ENCODE assay signal across 20 cellular contexts in genomic region chr12:82474798-82475184, GRCh38.
DNase-seq lines count a peak whose midpoint lies in the region; ATAC-seq and TF ChIP-seq lines count a peak whose summit lies in the region.
"Had no signal": no experiment of that assay in that cellular context is flagged by ENCODE, and none has a peak within 500 bp of the region (broad histone marks: within the 10 kb centered on the region; RNA-seq: fewer than 3 reads in every experiment).

No MANE protein-coding gene starts in this region.

- H3K9me3 Mint-ChIP-seq in stimulated activated naive B cell treated with anti-CD40 and anti-IgM and Interleukin-4, amounts not matched to agents 10 μg/mL and 1 μg/mL and 100 μg/mL, for 72 hours = peaks cover 6 to 11% of the 10 kb centered on the region in 2 donors
- H3K9me3 Mint-ChIP-seq in activated T-helper 2 cell treated with anti-CD3 and anti-CD28 coated beads, Interferon-gamma antibody, Interleukin-2, Interleukin-4, amounts not matched to agents 10 μg/mL and 5 μg/mL and 100 μg/mL, durations not matched to agents 14 hours and 24 hours and 36 hours = peaks cover 10% of the 10 kb centered on the region

- no peaks in the 10 kb centered on the region for H3K9me2 ChIP-seq in Karpas-422 (replicated peaks; ENCODE audit: insufficient read depth, low read length)

- H3K9me3 ChIP-seq in Karpas-422 (ENCODE audit: low read length) = no peaks in the 10 kb centered on the region
- H3K9me3 ChIP-seq in esophagus squamous epithelium = peaks cover 0 to 11% (median 0%) of the 10 kb centered on the region in 3 donors
- H3K9me3 ChIP-seq: BE2C had no signal

- H3K4me1 Mint-ChIP-seq in stimulated activated naive B cell treated with anti-CD40 and anti-IgM and Interleukin-4, amounts not matched to agents 10 μg/mL and 1 μg/mL and 100 μg/mL, for 72 hours = no peaks in the 10 kb centered on the region
- H3K4me1 Mint-ChIP-seq in activated T-helper 2 cell treated with anti-CD3 and anti-CD28 coated beads, Interferon-gamma antibody, Interleukin-2, Interleukin-4, amounts not matched to agents 10 μg/mL and 5 μg/mL and 100 μg/mL, durations not matched to agents 14 hours and 24 hours and 36 hours (ENCODE audit: low read depth) = no peaks in the 10 kb centered on the region

- no peak for TF ChIP-seq POLR2A in esophagus squamous epithelium (IDR thresholded peaks at IDR 0.05)

- H3K9ac ChIP-seq in Karpas-422 (ENCODE audit: low read length) = no peak overlapping the region

- DNase-seq in Karpas-422 (no peak), fibroblast of the aortic adventitia (ENCODE audit: low read depth) (peak; percentile 9), esophagus squamous epithelium (lab: John Stamatoyannopoulos, UW) (no peak), left lobe of liver (ENCODE audit: low spot score) (no peak)
- no peak for DNase-seq in stimulated activated naive B cell treated with anti-CD40 and anti-IgM and Interleukin-4, amounts not matched to agents 10 μg/mL and 1 μg/mL and 100 μg/mL, for 72 hours
- DNase-seq in activated T-helper 2 cell treated with anti-CD3 and anti-CD28 coated beads, Interferon-gamma antibody, Interleukin-2, Interleukin-4, amounts not matched to agents 10 μg/mL and 5 μg/mL and 100 μg/mL, durations not matched to agents 14 hours and 24 hours and 36 hours (ENCODE audit: low spot score) = no peak
- DNase-seq: activated CD4-positive, alpha-beta T cell treated with anti-CD3 and anti-CD28 coated beads for 4 hours; activated T-cell treated with anti-CD3 and anti-CD28 coated beads, Interleukin-2, amount 50 U/mL, for 72 hours; anterior cingulate cortex; BE2C; effector memory CD4-positive, alpha-beta T cell; kidney glomerular epithelial cell; NCI-H2227 treated with DMSO at 0.1 percent for 48 hours; PC-9; retina; stimulated activated CD4-positive, alpha-beta T cell treated with anti-CD3 and anti-CD28 coated beads, Interleukin-4, amount 100 ng/mL, for 24 hours; stimulated activated naive CD4-positive, alpha-beta T cell treated with Interleukin-2 at 50 U/mL for 16 hours had no signal

- H4K20me1 ChIP-seq in Karpas-422 (ENCODE audit: insufficient read depth, low read depth, low read length) = no peaks in the 10 kb centered on the region

- H3K27me3 ChIP-seq in Karpas-422 (ENCODE audit: low read length) = no peaks in the 10 kb centered on the region
- no peaks in the 10 kb centered on the region for H3K27me3 ChIP-seq in esophagus squamous epithelium
- H3K27me3 ChIP-seq: BE2C had no signal

- ATAC-seq in GM18858 (IDR thresholded peaks at IDR 0.05; ENCODE audit: unreplicated experiment) (peak; percentile 17), HG02571 (IDR thresholded peaks at IDR 0.05; ENCODE audit: unreplicated experiment) (peak; percentile 4), left lobe of liver (no peak)
- ATAC-seq in stimulated activated naive B cell treated with anti-CD40 and anti-IgM and Interleukin-4, amounts not matched to agents 10 μg/mL and 1 μg/mL and 100 μg/mL, for 72 hours (replicated peaks) = no peak
- ATAC-seq: activated T-cell treated with anti-CD3 and anti-CD28 coated beads, Interleukin-2, amount 50 U/mL, for 72 hours had no signal

- H3K4me1 ChIP-seq in Karpas-422 (ENCODE audit: low read length) (peaks cover 6% of the 10 kb centered on the region), esophagus squamous epithelium (no peaks in the 10 kb centered on the region)
- H3K4me1 ChIP-seq: BE2C had no signal

- H3K79me2 ChIP-seq in Karpas-422 (ENCODE audit: low read length) = no peaks in the 10 kb centered on the region

- intact Hi-C loops in esophagus squamous epithelium (cut with DNase I) = no loop called here
- intact Hi-C loops in activated T-helper 2 cell treated with anti-CD3 and anti-CD28 coated beads, Interferon-gamma antibody, Interleukin-2, Interleukin-4, amounts not matched to agents 10 μg/mL and 5 μg/mL and 100 μg/mL, durations not matched to agents 14 hours and 24 hours and 36 hours (cut with micrococcal nuclease) = no loop called here

- H3K27me3 Mint-ChIP-seq in stimulated activated naive B cell treated with anti-CD40 and anti-IgM and Interleukin-4, amounts not matched to agents 10 μg/mL and 1 μg/mL and 100 μg/mL, for 72 hours = no peaks in the 10 kb centered on the region
- no peaks in the 10 kb centered on the region for H3K27me3 Mint-ChIP-seq in activated T-helper 2 cell treated with anti-CD3 and anti-CD28 coated beads, Interferon-gamma antibody, Interleukin-2, Interleukin-4, amounts not matched to agents 10 μg/mL and 5 μg/mL and 100 μg/mL, durations not matched to agents 14 hours and 24 hours and 36 hours (ENCODE audit: low read depth)

- H3K27ac ChIP-seq in Karpas-422 (ENCODE audit: low read length) = no peak overlapping the region
- no peak overlapping the region for H3K27ac ChIP-seq in esophagus squamous epithelium
- H3K27ac ChIP-seq: PC-9 had no signal

- 0 out of 2 replicates have a peak overlapping the region, but pooled peaks have one; percentile 5 for H2AFZ ChIP-seq in Karpas-422 (ENCODE audit: low read length)
- H2AFZ ChIP-seq: PC-9 had no signal

- 73 to 80% methylated on average over 2 of the region's 2 CpGs for WGBS in esophagus squamous epithelium, 2 donors

- H3K4me3 ChIP-seq in Karpas-422 (ENCODE audit: low read length) (no peak overlapping the region), fibroblast of the aortic adventitia (ENCODE audit: low read depth, low read length) (no peak overlapping the region), esophagus squamous epithelium (no peak overlapping the region)
- H3K4me3 ChIP-seq: PC-9 had no signal

- no peak overlapping the region for H3K4me2 ChIP-seq in Karpas-422 (ENCODE audit: low read depth, low read length, poor library complexity, severe bottlenecking)
- H3K4me2 ChIP-seq: PC-9 had no signal

- H3K4me3 Mint-ChIP-seq in stimulated activated naive B cell treated with anti-CD40 and anti-IgM and Interleukin-4, amounts not matched to agents 10 μg/mL and 1 μg/mL and 100 μg/mL, for 72 hours = no peak overlapping the region
- no peak overlapping the region for H3K4me3 Mint-ChIP-seq in activated T-helper 2 cell treated with anti-CD3 and anti-CD28 coated beads, Interferon-gamma antibody, Interleukin-2, Interleukin-4, amounts not matched to agents 10 μg/mL and 5 μg/mL and 100 μg/mL, durations not matched to agents 14 hours and 24 hours and 36 hours (ENCODE audit: low read depth)
- H3K4me3 Mint-ChIP-seq: activated T-cell treated with anti-CD3 and anti-CD28 coated beads, Interleukin-2, amount 50 U/mL, for 72 hours; T-helper 1 cell treated with Interleukin-12 subunit alpha and Interleukin-12 subunit beta and Interleukin-4 antibody, amounts not matched to agents 30 μg/mL and 1 μg/mL, for 36 hours had no signal

- peaks cover 31 to 46% of the 10 kb centered on the region in 2 donors for H3K36me3 Mint-ChIP-seq in stimulated activated naive B cell treated with anti-CD40 and anti-IgM and Interleukin-4, amounts not matched to agents 10 μg/mL and 1 μg/mL and 100 μg/mL, for 72 hours
- no peaks in the 10 kb centered on the region for H3K36me3 Mint-ChIP-seq in activated T-helper 2 cell treated with anti-CD3 and anti-CD28 coated beads, Interferon-gamma antibody, Interleukin-2, Interleukin-4, amounts not matched to agents 10 μg/mL and 5 μg/mL and 100 μg/mL, durations not matched to agents 14 hours and 24 hours and 36 hours (ENCODE audit: low read depth)

- no peak for TF ChIP-seq CTCF in fibroblast of the aortic adventitia (IDR thresholded peaks at IDR 0.05; ENCODE audit: insufficient read depth, low read length)
- no peak for TF ChIP-seq CTCF in esophagus squamous epithelium (IDR thresholded peaks at IDR 0.05)

- H3K27ac Mint-ChIP-seq in stimulated activated naive B cell treated with anti-CD40 and anti-IgM and Interleukin-4, amounts not matched to agents 10 μg/mL and 1 μg/mL and 100 μg/mL, for 72 hours = no peak overlapping the region
- no peak overlapping the region for H3K27ac Mint-ChIP-seq in activated T-helper 2 cell treated with anti-CD3 and anti-CD28 coated beads, Interferon-gamma antibody, Interleukin-2, Interleukin-4, amounts not matched to agents 10 μg/mL and 5 μg/mL and 100 μg/mL, durations not matched to agents 14 hours and 24 hours and 36 hours
- H3K27ac Mint-ChIP-seq: activated T-cell treated with anti-CD3 and anti-CD28 coated beads, Interleukin-2, amount 50 U/mL, for 72 hours; T-helper 1 cell treated with Interleukin-12 subunit alpha and Interleukin-12 subunit beta and Interleukin-4 antibody, amounts not matched to agents 30 μg/mL and 1 μg/mL, for 36 hours had no signal

- H3K36me3 ChIP-seq in Karpas-422 (ENCODE audit: insufficient read depth, low read length) (no peaks in the 10 kb centered on the region), esophagus squamous epithelium (peaks cover 0 to 33% (median 0%) of the 10 kb centered on the region in 3 donors)
- H3K36me3 ChIP-seq: BE2C had no signal

Comparison
In these comparisons a context has a peak if more than half of its experiments do, and no peak if none do; other contexts are left out.
1. ATAC-seq: peak in GM18858 (single experiment) and HG02571 (single experiment); none in left lobe of liver (single experiment) and stimulated activated naive B cell treated with anti-CD40 and anti-IgM and Interleukin-4, amounts not matched to agents 10 μg/mL and 1 μg/mL and 100 μg/mL, for 72 hours (0 of 2).